Comparison of ENCODE assay signal across 16 cellular contexts in genomic region chr12:131621701-131622421, GRCh38.
DNase-seq lines count a peak whose midpoint lies in the region; ATAC-seq, FAIRE-seq and TF ChIP-seq lines count a peak whose summit lies in the region.
"Had no signal": no experiment of that assay in that cellular context is flagged by ENCODE, and none has a peak within 500 bp of the region (broad histone marks: within the 10 kb centered on the region; RNA-seq: fewer than 3 reads in every experiment).

No MANE protein-coding gene starts in this region.

- no peaks in the 10 kb centered on the region for H3K9me3 ChIP-seq in right atrium auricular region
- H3K9me3 ChIP-seq: uterus had no signal

- peak overlapping the region in 1 of 2 donors; percentile 4 for H3K4me3 ChIP-seq in right atrium auricular region
- H3K4me3 ChIP-seq in bronchial epithelial cell (ENCODE audit: low read depth, low read length): no peak overlapping the region
- H3K4me3 ChIP-seq: uterus had no signal

- POLR2A ChIA-PET in HEK293T (lab: Yijun Ruan, JAX): no interaction called here

- H3K36me3 ChIP-seq in right atrium auricular region (no peaks in the 10 kb centered on the region), bronchial epithelial cell (ENCODE audit: control insufficient read depth, insufficient read depth, low read length) (no peaks in the 10 kb centered on the region)
- H3K36me3 ChIP-seq: uterus had no signal

- H3K27ac ChIP-seq in right atrium auricular region (no peak overlapping the region), temporal lobe (ENCODE audit: low read depth, low read length) (peak overlapping the region; percentile 95)
- H3K27ac ChIP-seq: uterus had no signal

- CTCF ChIA-PET in HEK293T (lab: Yijun Ruan, JAX): no interaction called here

- ATAC-seq in Right ventricle myocardium inferior: no peak
- no peak for ATAC-seq in HG02678 (IDR thresholded peaks at IDR 0.05; ENCODE audit: unreplicated experiment)
- no peak for ATAC-seq in HG02870 (IDR thresholded peaks at IDR 0.05; ENCODE audit: unreplicated experiment)
- ATAC-seq: activated CD8-positive, alpha-beta T cell treated with anti-CD3 and anti-CD28 coated beads for 36 hours had no signal

- peak; percentile 62 for DNase-seq in Right ventricle myocardium inferior (ENCODE audit: missing footprints)
- DNase-seq in right atrium auricular region (ENCODE audit: low spot score): no peak
- DNase-seq in bronchial epithelial cell (ENCODE audit: low read depth): peak; percentile 58
- DNase-seq in medulla oblongata (ENCODE audit: extremely low spot score): peak; percentile 81
- DNase-seq in HEK293T (ENCODE audit: extremely low spot score): no peak
- DNase-seq: activated CD8-positive, alpha-beta T cell treated with anti-CD3 and anti-CD28 coated beads for 36 hours; activated naive CD4-positive, alpha-beta T cell treated with anti-CD3 and anti-CD28 coated beads, Interleukin-2, amount 10 ng/mL, durations not matched to agents 7 days and 5 days; NCI-H1092; NCI-H446; stimulated activated CD4-positive, alpha-beta T cell treated with anti-CD3 and anti-CD28 coated beads, Interleukin-12 subunit alpha, Interleukin-12 subunit beta, amount 100 ng/mL, for 4 hours; uterus had no signal

- intact Hi-C loops in Right ventricle myocardium inferior (cut with DNase I): loop anchor here (2.0 kb wide), 1 partner anchor 277 kb away; no protein-coding TSS in a partner anchor

- H3K4me1 ChIP-seq in right atrium auricular region: peaks cover 0 to 5% of the 10 kb centered on the region in 2 donors
- H3K4me1 ChIP-seq: uterus had no signal

- TF ChIP-seq CTCF in right atrium auricular region (IDR thresholded peaks at IDR 0.05) (no peak), bronchial epithelial cell (IDR thresholded peaks at IDR 0.05; ENCODE audit: insufficient read depth, low read length, severe bottlenecking) (no peak)

- FAIRE-seq in bronchial epithelial cell (lab: Jason Lieb, UNC): peak; percentile 7
- FAIRE-seq: A204.1, islet of Langerhans had no signal

- H3K27me3 ChIP-seq in right atrium auricular region (no peaks in the 10 kb centered on the region), bronchial epithelial cell (ENCODE audit: control insufficient read depth, insufficient read depth, low read length) (no peaks in the 10 kb centered on the region)
- H3K27me3 ChIP-seq: uterus had no signal

TF ChIP-seq in HEK293T, 16 proteins besides CTCF, POLR2A, EP300 and RAD21:
- TF ChIP-seq FOXA1 (IDR thresholded peaks at IDR 0.05) (no peak), BHLHE40 (IDR thresholded peaks at IDR 0.05; ENCODE audit: borderline replicate concordance) (no peak), NFRKB (IDR thresholded peaks at IDR 0.05) (no peak), ELF4 (IDR thresholded peaks at IDR 0.05) (no peak), ZNF384 (IDR thresholded peaks at IDR 0.05) (no peak), CTBP1 (IDR thresholded peaks at IDR 0.05; ENCODE audit: borderline replicate concordance) (no peak), SUZ12 (IDR thresholded peaks at IDR 0.05) (no peak), FOXM1 (IDR thresholded peaks at IDR 0.05; ENCODE audit: borderline replicate concordance) (no peak), PKNOX1 (IDR thresholded peaks at IDR 0.05) (no peak), TARDBP (IDR thresholded peaks at IDR 0.05) (no peak), ARNT (IDR thresholded peaks at IDR 0.05) (no peak), L3MBTL2 (conservative IDR thresholded peaks at IDR 0.05) (no peak), HDGF (IDR thresholded peaks at IDR 0.05; ENCODE audit: borderline replicate concordance) (no peak), FOXK2 (IDR thresholded peaks at IDR 0.05) (no peak), LEF1 (IDR thresholded peaks at IDR 0.05; ENCODE audit: borderline replicate concordance) (no peak), SP1 (IDR thresholded peaks at IDR 0.05) (no peak)

Comparison
In these comparisons a context has a peak if more than half of its experiments do, and no peak if none do; other contexts are left out.
1. DNase-seq: peak in Right ventricle myocardium inferior (single experiment), bronchial epithelial cell (single experiment) and medulla oblongata (single experiment); none in right atrium auricular region (single experiment) and HEK293T (single experiment).